ENCODE assay signal across 15 cellular contexts in the genomic region with DNA sequence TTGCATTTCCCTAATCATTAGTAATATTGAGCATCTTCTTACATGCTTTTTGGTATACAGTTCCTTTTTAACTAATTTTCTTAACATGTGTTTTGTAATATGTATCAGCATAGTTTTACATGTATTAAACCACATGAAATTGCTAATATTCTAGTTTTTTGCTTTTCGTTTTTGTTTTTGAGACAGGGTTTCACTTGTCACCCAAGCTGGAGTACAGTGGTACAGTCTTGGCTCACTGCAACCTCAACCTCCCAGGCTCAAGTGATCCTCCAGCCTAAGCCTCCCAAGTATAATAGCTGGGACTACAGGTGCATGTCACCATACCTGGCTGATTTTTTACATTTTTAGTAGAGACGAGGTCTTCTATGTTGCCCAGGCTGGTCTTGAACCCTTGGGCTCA. TPM values are rescaled to one million over a fixed set of nuclear protein-coding genes. Genes with fewer than 3 reads are reported as not detected.
DNase-seq lines count a peak whose midpoint lies in the region; ATAC-seq and TF ChIP-seq lines count a peak whose summit lies in the region.
"Had no signal": no experiment of that assay in that cellular context is flagged by ENCODE, and none has a peak within 500 bp of the region (broad histone marks: within the 10 kb centered on the region; RNA-seq: fewer than 3 reads in every experiment).

No MANE protein-coding gene starts in this region.

- CTCF ChIA-PET in CD8-positive, alpha-beta memory T cell (lab: Charles Lee), result interaction anchor here (1.9 to 3.0 kb wide), 4 partner anchors 10 to 30 kb away, joined by 8 to 35 read pairs (median 12); partner anchors contain the start of gene AEN

- no peak overlapping the region for H3K27ac ChIP-seq in CD8-positive, alpha-beta memory T cell (ENCODE audit: low read depth, low read length)
- peak overlapping the region; percentile 60 for H3K27ac ChIP-seq in KMS-11
- H3K27ac ChIP-seq in psoas muscle, result no peak overlapping the region
- H3K27ac ChIP-seq: SJSA1 had no signal

- H3K4me3 ChIP-seq in CD8-positive, alpha-beta memory T cell (ENCODE audit: low read length), result peak overlapping the region; percentile 14
- no peak overlapping the region for H3K4me3 ChIP-seq in KMS-11 (IDR thresholded peaks at IDR 0.05; ENCODE audit: insufficient read depth, low read depth, low read length)
- no peak overlapping the region for H3K4me3 ChIP-seq in psoas muscle
- H3K4me3 ChIP-seq: adrenal gland, SJSA1 had no signal

- no peaks in the 10 kb centered on the region for H3K27me3 ChIP-seq in CD8-positive, alpha-beta memory T cell (ENCODE audit: insufficient read depth, low read length, poor library complexity, severe bottlenecking)
- H3K27me3 ChIP-seq in KMS-11 (ENCODE audit: insufficient read depth, low read depth), result no peaks in the 10 kb centered on the region
- H3K27me3 ChIP-seq in psoas muscle (ENCODE audit: insufficient read depth in 3 of 3, low read length in 2 of 3), result no peaks in the 10 kb centered on the region
- H3K27me3 ChIP-seq: adrenal gland, SJSA1 had no signal

- H3K36me3 Mint-ChIP-seq in CD8-positive, alpha-beta memory T cell, result peaks cover 6 to 39% (median 21%) of the 10 kb centered on the region in 3 donors
- peaks cover 73% of the 10 kb centered on the region for H3K36me3 Mint-ChIP-seq in activated T-helper 2 cell treated with anti-CD3 and anti-CD28 coated beads, Interferon-gamma antibody, Interleukin-2, Interleukin-4, amounts not matched to agents 10 μg/mL and 5 μg/mL and 100 μg/mL, durations not matched to agents 14 hours and 24 hours and 36 hours (ENCODE audit: low read depth)
- peaks cover 53% of the 10 kb centered on the region for H3K36me3 Mint-ChIP-seq in nephron progenitor cell (ENCODE audit: low read depth)

- H3K36me3 ChIP-seq in CD8-positive, alpha-beta memory T cell (ENCODE audit: insufficient read depth, low read length), result peaks cover 3% of the 10 kb centered on the region
- H3K36me3 ChIP-seq in KMS-11 (ENCODE audit: insufficient read depth) (no peaks in the 10 kb centered on the region; the same call in 1 of the 2 replicates), psoas muscle (ENCODE audit: insufficient read depth in 1 of 2, low read depth in 1 of 2) (peaks cover 9 to 30% of the 10 kb centered on the region in 2 donors)

- WGBS in psoas muscle, 3 donors, result 86 to 91% (median 90%) methylated on average over 2 of the region's 2 CpGs

- H2AFZ ChIP-seq in KMS-11 (ENCODE audit: low read depth), result no peak overlapping the region

- H3K27ac Mint-ChIP-seq in CD8-positive, alpha-beta memory T cell, result peak overlapping the region; percentile 63 to 99 (median 96)
- H3K27ac Mint-ChIP-seq in activated T-helper 2 cell treated with anti-CD3 and anti-CD28 coated beads, Interferon-gamma antibody, Interleukin-2, Interleukin-4, amounts not matched to agents 10 μg/mL and 5 μg/mL and 100 μg/mL, durations not matched to agents 14 hours and 24 hours and 36 hours, result peak overlapping the region; percentile 52
- H3K27ac Mint-ChIP-seq in nephron progenitor cell, result peak overlapping the region; percentile 25

- TF ChIP-seq CTCF in KMS-11 (conservative IDR thresholded peaks at IDR 0.05; ENCODE audit: low read depth, low read length) (no peak), nephron progenitor cell (IDR thresholded peaks at IDR 0.05) (no peak), psoas muscle (IDR thresholded peaks at IDR 0.05) (no peak)

- peak overlapping the region in 1 of 7 donors; percentile 14 for H3K4me3 Mint-ChIP-seq in CD8-positive, alpha-beta memory T cell
- H3K4me3 Mint-ChIP-seq in activated T-helper 2 cell treated with anti-CD3 and anti-CD28 coated beads, Interferon-gamma antibody, Interleukin-2, Interleukin-4, amounts not matched to agents 10 μg/mL and 5 μg/mL and 100 μg/mL, durations not matched to agents 14 hours and 24 hours and 36 hours (ENCODE audit: low read depth), result no peak overlapping the region
- H3K4me3 Mint-ChIP-seq in nephron progenitor cell, result no peak overlapping the region
- H3K4me3 Mint-ChIP-seq: CD14-positive monocyte had no signal

- peaks cover 41% of the 10 kb centered on the region; the same call in 1 of the 2 replicates for H3K79me2 ChIP-seq in KMS-11 (ENCODE audit: insufficient read depth, low read depth)

- peaks cover 0 to 2% of the 10 kb centered on the region in 2 donors for H3K27me3 Mint-ChIP-seq in CD8-positive, alpha-beta memory T cell
- H3K27me3 Mint-ChIP-seq in activated T-helper 2 cell treated with anti-CD3 and anti-CD28 coated beads, Interferon-gamma antibody, Interleukin-2, Interleukin-4, amounts not matched to agents 10 μg/mL and 5 μg/mL and 100 μg/mL, durations not matched to agents 14 hours and 24 hours and 36 hours (ENCODE audit: low read depth), result no peaks in the 10 kb centered on the region
- peaks cover 16% of the 10 kb centered on the region for H3K27me3 Mint-ChIP-seq in nephron progenitor cell (ENCODE audit: low read depth, poor library complexity)

- DNase-seq in CD8-positive, alpha-beta memory T cell, result no peak
- no peak for DNase-seq in activated T-helper 2 cell treated with anti-CD3 and anti-CD28 coated beads, Interferon-gamma antibody, Interleukin-2, Interleukin-4, amounts not matched to agents 10 μg/mL and 5 μg/mL and 100 μg/mL, durations not matched to agents 14 hours and 24 hours and 36 hours (ENCODE audit: low spot score)
- no peak for DNase-seq in nephron progenitor cell
- no peak for DNase-seq in midbrain (lab: John Stamatoyannopoulos, UW)
- DNase-seq in psoas muscle, result no peak
- DNase-seq: adrenal gland, IMR-90, mesendoderm, NCI-H1105, NCI-H226, occipital lobe had no signal

- H3K4me1 Mint-ChIP-seq in CD8-positive, alpha-beta memory T cell, result peaks cover 81 to 94% (median 92%) of the 10 kb centered on the region in 3 donors
- peaks cover 71% of the 10 kb centered on the region for H3K4me1 Mint-ChIP-seq in activated T-helper 2 cell treated with anti-CD3 and anti-CD28 coated beads, Interferon-gamma antibody, Interleukin-2, Interleukin-4, amounts not matched to agents 10 μg/mL and 5 μg/mL and 100 μg/mL, durations not matched to agents 14 hours and 24 hours and 36 hours (ENCODE audit: low read depth)
- peaks cover 23% of the 10 kb centered on the region for H3K4me1 Mint-ChIP-seq in nephron progenitor cell

- POLR2A ChIA-PET in CD8-positive, alpha-beta memory T cell (lab: Charles Lee), result interaction anchor here (0.8 to 2.4 kb wide), 2 partner anchors 8 to 30 kb away, joined by 3 to 20 read pairs; no protein-coding TSS in a partner anchor

- no peaks in the 10 kb centered on the region for H4K20me1 ChIP-seq in KMS-11 (ENCODE audit: insufficient read depth)

- intact Hi-C loops in activated T-helper 2 cell treated with anti-CD3 and anti-CD28 coated beads, Interferon-gamma antibody, Interleukin-2, Interleukin-4, amounts not matched to agents 10 μg/mL and 5 μg/mL and 100 μg/mL, durations not matched to agents 14 hours and 24 hours and 36 hours (cut with micrococcal nuclease), result no loop called here
- intact Hi-C loops in psoas muscle (cut with DNase I), result no loop called here

- ATAC-seq in HG03520 (IDR thresholded peaks at IDR 0.05; ENCODE audit: unreplicated experiment) (no peak), psoas muscle (no peak)

- H3K4me1 ChIP-seq in CD8-positive, alpha-beta memory T cell (ENCODE audit: insufficient read depth, low read length), result peaks cover 89% of the 10 kb centered on the region
- H3K4me1 ChIP-seq in KMS-11 (ENCODE audit: low read depth, poor library complexity, severe bottlenecking) (peaks cover 89% of the 10 kb centered on the region), psoas muscle (peaks cover 29% of the 10 kb centered on the region)

- no peaks in the 10 kb centered on the region for H3K9me3 Mint-ChIP-seq in CD8-positive, alpha-beta memory T cell
- H3K9me3 Mint-ChIP-seq in activated T-helper 2 cell treated with anti-CD3 and anti-CD28 coated beads, Interferon-gamma antibody, Interleukin-2, Interleukin-4, amounts not matched to agents 10 μg/mL and 5 μg/mL and 100 μg/mL, durations not matched to agents 14 hours and 24 hours and 36 hours, result no peaks in the 10 kb centered on the region
- no peaks in the 10 kb centered on the region for H3K9me3 Mint-ChIP-seq in nephron progenitor cell

- no peaks in the 10 kb centered on the region for H3K9me3 ChIP-seq in CD8-positive, alpha-beta memory T cell (ENCODE audit: low read length)
- H3K9me3 ChIP-seq in psoas muscle, result no peaks in the 10 kb centered on the region
- H3K9me3 ChIP-seq: adrenal gland, SJSA1 had no signal

- H3K4me2 ChIP-seq in KMS-11, result peak overlapping the region; percentile 85

- H3K9ac ChIP-seq in KMS-11, result peak overlapping the region; percentile 11; the same call in 1 of the 2 replicates

RNA-seq across cellular contexts. Expression of gene ISG20, which starts 4.4 kb away (rescaled TPM):
- total RNA-seq in CD8-positive, alpha-beta memory T cell, result 10 to 100 TPM; 22.5 to 27.2 TPM
- 572 TPM for polyA plus RNA-seq in CD8-positive, alpha-beta memory T cell
- 36.3 and 38.0 TPM in 2 replicates for total RNA-seq in activated T-helper 2 cell treated with anti-CD3 and anti-CD28 coated beads, Interferon-gamma antibody, Interleukin-2, Interleukin-4, amounts not matched to agents 10 μg/mL and 5 μg/mL and 100 μg/mL, durations not matched to agents 14 hours and 24 hours and 36 hours
- 1 to 10 TPM; 2.5 to 5.0 (median 3.3) TPM for total RNA-seq in psoas muscle
- polyA plus RNA-seq in psoas muscle, result 1 to 10 TPM; 1.1 to 7.4 (median 5.7) TPM
- total RNA-seq: occipital lobe had no signal

RNA-seq across cellular contexts. Expression of gene AEN, which starts 13.3 kb away (rescaled TPM):
- total RNA-seq in CD8-positive, alpha-beta memory T cell, result 100 to 1,000 TPM; 109 TPM
- 22.8 TPM for polyA plus RNA-seq in CD8-positive, alpha-beta memory T cell
- total RNA-seq in activated T-helper 2 cell treated with anti-CD3 and anti-CD28 coated beads, Interferon-gamma antibody, Interleukin-2, Interleukin-4, amounts not matched to agents 10 μg/mL and 5 μg/mL and 100 μg/mL, durations not matched to agents 14 hours and 24 hours and 36 hours, result 52.9 and 54.3 TPM in 2 replicates
- total RNA-seq in psoas muscle, result 10 to 100 TPM; 10.1 to 46.6 (median 27.8) TPM
- 10 to 100 TPM; 25.6 to 35.2 (median 32.2) TPM for polyA plus RNA-seq in psoas muscle

Comparison
In these comparisons a context has a peak if more than half of its experiments do, and no peak if none do; other contexts are left out.
1. H3K27ac Mint-ChIP-seq: peak in every context shown above with its lines; median percentile 96 in CD8-positive, alpha-beta memory T cell; 52 in activated T-helper 2 cell treated with anti-CD3 and anti-CD28 coated beads, Interferon-gamma antibody, Interleukin-2, Interleukin-4, amounts not matched to agents 10 μg/mL and 5 μg/mL and 100 μg/mL, durations not matched to agents 14 hours and 24 hours and 36 hours; 25 in nephron progenitor cell.